ENCODE assay signal across 8 cellular contexts in genomic region chr11:2902784-2903671, GRCh38. TPM values are rescaled to one million over a fixed set of nuclear protein-coding genes. Genes with fewer than 3 reads are reported as not detected.
DNase-seq lines count a peak whose midpoint lies in the region; ATAC-seq and TF ChIP-seq lines count a peak whose summit lies in the region.

No MANE protein-coding gene starts in this region.

- no peak overlapping the region for H3K27ac ChIP-seq in ACC112 (ENCODE audit: low read depth, low read length)
- H3K27ac ChIP-seq in mesodermal cell (ENCODE audit: low read depth, low read length, severe bottlenecking), result no peak overlapping the region
- no peak overlapping the region for H3K27ac ChIP-seq in aorta (ENCODE audit: low read depth in 1 of 2, low read length in 2 of 2)

- H3K27me3 ChIP-seq in ACC112 (ENCODE audit: insufficient read depth, low read length), result no peaks in the 10 kb centered on the region
- H3K27me3 ChIP-seq in aorta (ENCODE audit: control insufficient read depth in 1 of 2, insufficient read depth in 2 of 2, low read length in 1 of 2), result no peaks in the 10 kb centered on the region

- TF ChIP-seq CTCF in astrocyte of the spinal cord (IDR thresholded peaks at IDR 0.05; ENCODE audit: low read depth, low read length), result no peak

- H3K9me3 ChIP-seq in mesodermal cell (ENCODE audit: control insufficient read depth, low read length) (no peaks in the 10 kb centered on the region), aorta (ENCODE audit: control insufficient read depth, low read length) (no peaks in the 10 kb centered on the region)

- H3K4me1 ChIP-seq in ACC112 (ENCODE audit: control insufficient read depth, insufficient read depth, low read length, unreplicated experiment) (peaks cover 32% of the 10 kb centered on the region), mesodermal cell (ENCODE audit: control insufficient read depth, insufficient read depth, low read length, poor library complexity, severe bottlenecking) (peaks cover 26% of the 10 kb centered on the region), aorta (ENCODE audit: control insufficient read depth in 1 of 2, insufficient read depth in 2 of 2, low read length in 2 of 2) (no peaks in the 10 kb centered on the region)

- in situ Hi-C loops in astrocyte of the spinal cord (cut with HindIII; ENCODE audit: low sequenced_read_pairs), result no loop called here

- peak; percentile 3 for ATAC-seq in HG02571 (IDR thresholded peaks at IDR 0.05; ENCODE audit: unreplicated experiment)
- ATAC-seq in aorta (ENCODE audit: low FRiP score), result no peak
- ATAC-seq in GM21390 (IDR thresholded peaks at IDR 0.05; ENCODE audit: unreplicated experiment), result no peak

- no peaks in the 10 kb centered on the region for H3K79me2 ChIP-seq in ACC112 (ENCODE audit: control insufficient read depth, insufficient read depth, low read length, unreplicated experiment)

- intact Hi-C loops in aorta (cut with DNase I), result no loop called here

- H2AFZ ChIP-seq in ACC112 (ENCODE audit: low read length, unreplicated experiment), result no peak overlapping the region

- H3K36me3 ChIP-seq in ACC112 (ENCODE audit: insufficient read depth, low read length) (0 out of 2 replicates have a peak, but pooled peaks cover 2% of the 10 kb centered on the region), mesodermal cell (ENCODE audit: control insufficient read depth, insufficient read depth, low read length) (no peaks in the 10 kb centered on the region), aorta (ENCODE audit: control insufficient read depth in 1 of 2, insufficient read depth in 2 of 2, low read length in 1 of 2) (no peaks in the 10 kb centered on the region)

- DNase-seq in astrocyte of the spinal cord (ENCODE audit: low read depth, low spot score) (no peak), aorta (no peak), occipital lobe (lab: John Stamatoyannopoulos, UW) (no peak), DMS79 treated with DMSO at 0.1 percent for 48 hours (lab: John Stamatoyannopoulos, UW) (no peak)

- H3K4me3 ChIP-seq in ACC112 (ENCODE audit: low read depth, low read length), result peak overlapping the region; percentile 78
- H3K4me3 ChIP-seq in astrocyte of the spinal cord (ENCODE audit: low read depth, low read length), result peak overlapping the region; percentile 57
- peak overlapping the region; percentile 57 for H3K4me3 ChIP-seq in mesodermal cell (ENCODE audit: extremely low read depth, insufficient read depth, low read length, poor library complexity, severe bottlenecking)
- peak overlapping the region in 1 of 2 donors; percentile 68 for H3K4me3 ChIP-seq in aorta (ENCODE audit: low read length in 2 of 2)

- WGBS in mesodermal cell (ENCODE audit: insufficient coverage in 2 of 2), 2 experiments, result 78 to 80% methylated on average over 20 of the region's 23 CpGs
- 80 to 81% methylated on average over 23 of the region's 23 CpGs for WGBS in aorta, 2 donors

RNA-seq across cellular contexts. Expression of gene CDKN1C, which starts 17.5 kb away (rescaled TPM):
- polyA plus RNA-seq in mesodermal cell (2013, experiment 1 of 2), result 126 TPM
- 129 TPM for polyA plus RNA-seq in mesodermal cell (2013, experiment 2 of 2)
- total RNA-seq in aorta (10 to 100 TPM; 13.7 to 37.7 TPM), occipital lobe (34.5 TPM)
- polyA plus RNA-seq in aorta, result 10 to 100 TPM; 11.3 to 21.3 TPM

RNA-seq across cellular contexts. Expression of gene PHLDA2, which starts 26.2 kb away (rescaled TPM):
- polyA plus RNA-seq in mesodermal cell (2013, experiment 1 of 2), result 66.5 TPM
- polyA plus RNA-seq in mesodermal cell (2013, experiment 2 of 2), result 50.0 TPM
- total RNA-seq in aorta (1 to 10 TPM; 6.4 to 7.1 TPM), occipital lobe (not detected)
- polyA plus RNA-seq in aorta, result 10 to 100 TPM in 1 of 2 donors, 1 to 10 TPM in 1; 7.4 to 17.2 TPM
